Comparison of ENCODE assay signal across 21 cellular contexts in the genomic region with DNA sequence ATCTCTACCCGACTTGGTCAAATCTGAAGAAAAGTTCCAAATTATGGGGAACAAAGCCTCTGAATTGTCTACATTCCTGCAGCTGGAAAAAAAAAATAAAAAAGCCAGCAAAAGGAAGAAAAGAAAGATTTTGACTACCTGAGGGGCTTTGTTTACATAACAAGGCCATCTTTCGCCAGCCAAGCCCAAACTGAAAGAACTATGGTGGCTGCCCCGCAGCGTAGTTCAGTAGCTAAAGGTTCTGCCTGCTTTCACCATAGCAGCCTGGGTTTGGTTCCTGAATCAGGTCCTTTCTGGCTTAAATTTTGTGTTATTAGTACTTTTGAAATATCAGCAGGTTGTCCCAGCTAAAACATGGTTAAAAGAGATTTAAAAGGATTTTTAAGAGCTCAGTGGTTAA. TPM values are rescaled to one million over a fixed set of nuclear protein-coding genes. Genes with fewer than 3 reads are reported as not detected.
DNase-seq lines count a peak whose midpoint lies in the region; ATAC-seq and TF ChIP-seq lines count a peak whose summit lies in the region.
"Had no signal": no experiment of that assay in that cellular context is flagged by ENCODE, and none has a peak within 500 bp of the region (broad histone marks: within the 10 kb centered on the region; RNA-seq: fewer than 3 reads in every experiment).

No MANE protein-coding gene starts in this region.

- peak overlapping the region; percentile 25 for H3K4me3 ChIP-seq in GM23338
- H3K4me3 ChIP-seq in iPS-15b (ENCODE audit: low read depth, low read length) = peak overlapping the region; percentile 19
- no peak overlapping the region for H3K4me3 ChIP-seq in transverse colon
- H3K4me3 ChIP-seq: A549; BLaER1 treated with 17β-estradiol and CSF1 and Interleukin-3, amounts not matched to agents 10 nM and 100 nM; GM12878; PC-9; SJSA1 had no signal

- H3K27me3 ChIP-seq in GM23338 (ENCODE audit: insufficient read depth) (no peaks in the 10 kb centered on the region), iPS-15b (ENCODE audit: control insufficient read depth, insufficient read depth, low read length) (no peaks in the 10 kb centered on the region), transverse colon (no peaks in the 10 kb centered on the region)
- H3K27me3 ChIP-seq: BLaER1 treated with 17β-estradiol and CSF1 and Interleukin-3, amounts not matched to agents 10 nM and 100 nM; SJSA1 had no signal

- peak; percentile 99 for ATAC-seq in GM23338
- ATAC-seq: A549, GM12878 had no signal

- H3K9me3 ChIP-seq in iPS-15b (ENCODE audit: control insufficient read depth, insufficient read depth, low read length) (peaks cover 5% of the 10 kb centered on the region), transverse colon (peaks cover 7 to 9% of the 10 kb centered on the region in 2 donors)
- H3K9me3 ChIP-seq: A549, SJSA1 had no signal

- H4K20me1 ChIP-seq in GM23338 (replicated peaks; ENCODE audit: insufficient read depth) = no peaks in the 10 kb centered on the region
- H4K20me1 ChIP-seq: BLaER1 treated with 17β-estradiol and CSF1 and Interleukin-3, amounts not matched to agents 10 nM and 100 nM had no signal

- peak overlapping the region; percentile 98 for H3K27ac Mint-ChIP-seq in GM23338
- peak overlapping the region; percentile 63 for H3K27ac Mint-ChIP-seq in dendritic cell treated with granulocyte-macrophage colony-stimulating factor and Interleukin-4, amounts not matched to agents 40 ng/mL and 50 ng/mL, for 4 days
- H3K27ac Mint-ChIP-seq: CD8-positive, alpha-beta memory T cell; HFFc6 had no signal

- H3K4me2 ChIP-seq in GM23338 = peak overlapping the region; percentile 71
- H3K4me2 ChIP-seq: A549; BLaER1 treated with 17β-estradiol and CSF1 and Interleukin-3, amounts not matched to agents 10 nM and 100 nM; PC-9 had no signal

- H3K4me1 Mint-ChIP-seq in GM23338 = peaks cover 36% of the 10 kb centered on the region
- H3K4me1 Mint-ChIP-seq in dendritic cell treated with granulocyte-macrophage colony-stimulating factor and Interleukin-4, amounts not matched to agents 40 ng/mL and 50 ng/mL, for 4 days (ENCODE audit: low read depth) = no peaks in the 10 kb centered on the region
- H3K4me1 Mint-ChIP-seq: CD8-positive, alpha-beta memory T cell had no signal

- peak overlapping the region; percentile 91 for H3K27ac ChIP-seq in GM23338 (ENCODE audit: low read depth)
- no peak overlapping the region for H3K27ac ChIP-seq in transverse colon
- H3K27ac ChIP-seq: A549; BLaER1 treated with 17β-estradiol and CSF1 and Interleukin-3, amounts not matched to agents 10 nM and 100 nM; PC-9; SJSA1 had no signal

- H3K9me2 ChIP-seq in GM23338 (ENCODE audit: insufficient read depth) = no peaks in the 10 kb centered on the region

- peak overlapping the region; percentile 62 for H3K4me3 Mint-ChIP-seq in GM23338
- H3K4me3 Mint-ChIP-seq in dendritic cell treated with granulocyte-macrophage colony-stimulating factor and Interleukin-4, amounts not matched to agents 40 ng/mL and 50 ng/mL, for 4 days = no peak overlapping the region
- H3K4me3 Mint-ChIP-seq: CD8-positive, alpha-beta memory T cell; HFFc6 had no signal

- intact Hi-C loops in dendritic cell treated with granulocyte-macrophage colony-stimulating factor and Interleukin-4, amounts not matched to agents 40 ng/mL and 50 ng/mL, for 4 days (cut with micrococcal nuclease) = no loop called here
- intact Hi-C loops in transverse colon (cut with DNase I; ENCODE audit: low total_unique reads) = no loop called here

- no peaks in the 10 kb centered on the region for H3K79me2 ChIP-seq in GM23338 (replicated peaks; ENCODE audit: insufficient read depth)

- TF ChIP-seq POLR2A in transverse colon (IDR thresholded peaks at IDR 0.05) = no peak

- no peak for TF ChIP-seq EP300 in transverse colon (IDR thresholded peaks at IDR 0.05; ENCODE audit: low read depth)

- 82 to 86% methylated on average over 2 to 4 of the region's 4 CpGs for WGBS in transverse colon (ENCODE audit: low coverage in 1 of 2), 2 donors

- TF ChIP-seq CTCF in GM23338 (conservative IDR thresholded peaks at IDR 0.05; ENCODE audit: low read depth in 2 of 2) (no peak), transverse colon (IDR thresholded peaks at IDR 0.05) (no peak)

- peak overlapping the region; percentile 2; the same call in 1 of the 2 replicates for H2AFZ ChIP-seq in GM23338
- H2AFZ ChIP-seq: PC-9 had no signal

- H3K9me3 Mint-ChIP-seq in GM23338 = peaks cover 12% of the 10 kb centered on the region; the same call in 2 of the 3 replicates
- H3K9me3 Mint-ChIP-seq in dendritic cell treated with granulocyte-macrophage colony-stimulating factor and Interleukin-4, amounts not matched to agents 40 ng/mL and 50 ng/mL, for 4 days = peaks cover 1% of the 10 kb centered on the region
- H3K9me3 Mint-ChIP-seq: HFFc6 had no signal

- H3K36me3 ChIP-seq in GM23338 (ENCODE audit: insufficient read depth) = no peaks in the 10 kb centered on the region
- no peaks in the 10 kb centered on the region for H3K36me3 ChIP-seq in iPS-15b (ENCODE audit: control insufficient read depth, insufficient read depth, low read length)
- H3K36me3 ChIP-seq in transverse colon = no peaks in the 10 kb centered on the region
- H3K36me3 ChIP-seq: SJSA1 had no signal

- DNase-seq in GM23338 (ENCODE audit: low spot score) (peak; percentile 73), pons (ENCODE audit: low spot score) (peak; percentile 1), foreskin melanocyte (no peak), NCI-H2227 (lab: John Stamatoyannopoulos, UW; ENCODE audit: unreplicated experiment) (no peak), transverse colon (no peak)
- no peak for DNase-seq in effector CD4-positive, alpha-beta T cell
- DNase-seq: CD8-positive, alpha-beta memory T cell; DMS79 treated with DMSO at 0.1 percent for 48 hours; GDM1; GOT3; HFFc6; NCI-H1105 treated with DMSO at 0.1 percent for 48 hours; NCI-H187; NCI-H748 treated with DMSO at 0.1 percent for 48 hours; PC-9 had no signal

- H3K36me3 Mint-ChIP-seq in GM23338 (ENCODE audit: low read depth) = peaks cover 8% of the 10 kb centered on the region; the same call in 2 of the 3 replicates
- H3K36me3 Mint-ChIP-seq in dendritic cell treated with granulocyte-macrophage colony-stimulating factor and Interleukin-4, amounts not matched to agents 40 ng/mL and 50 ng/mL, for 4 days (ENCODE audit: low read depth) = no peaks in the 10 kb centered on the region

- H3K4me1 ChIP-seq in GM23338 (ENCODE audit: insufficient read depth) (peaks cover 31% of the 10 kb centered on the region), iPS-15b (ENCODE audit: control insufficient read depth, insufficient read depth, low read length) (peaks cover 19% of the 10 kb centered on the region), transverse colon (no peaks in the 10 kb centered on the region)
- H3K4me1 ChIP-seq: A549; BLaER1 treated with 17β-estradiol and CSF1 and Interleukin-3, amounts not matched to agents 10 nM and 100 nM; SJSA1 had no signal

- H3K27me3 Mint-ChIP-seq in GM23338 (ENCODE audit: insufficient read depth, low read depth, poor library complexity) = peaks cover 5% of the 10 kb centered on the region
- H3K27me3 Mint-ChIP-seq in dendritic cell treated with granulocyte-macrophage colony-stimulating factor and Interleukin-4, amounts not matched to agents 40 ng/mL and 50 ng/mL, for 4 days = no peaks in the 10 kb centered on the region
- H3K27me3 Mint-ChIP-seq: CD8-positive, alpha-beta memory T cell had no signal

- H3F3A ChIP-seq in GM23338 (replicated peaks; ENCODE audit: low read depth) = no peaks in the 10 kb centered on the region

- peak overlapping the region; percentile 26 for H3K9ac ChIP-seq in iPS-15b (ENCODE audit: low read depth, low read length)

- in situ Hi-C loops in transverse colon (cut with MboI; ENCODE audit: low pct_ligation_motif_present in 1 of 4, low pct_unique_long_range_greater_than_20kb in 1 of 4, low sequenced_read_pairs in 3 of 4) = no loop called here

TF ChIP-seq in GM23338, 12 proteins besides CTCF, POLR2A, EP300 and RAD21 (continues in another document):
- TF ChIP-seq POLR2AphosphoS5 (IDR thresholded peaks at IDR 0.05; ENCODE audit: low read depth) = no peak
- TF ChIP-seq EZH2phosphoT487 (IDR thresholded peaks at IDR 0.05; ENCODE audit: unreplicated experiment) = no peak
- TF ChIP-seq, protein P1, sequence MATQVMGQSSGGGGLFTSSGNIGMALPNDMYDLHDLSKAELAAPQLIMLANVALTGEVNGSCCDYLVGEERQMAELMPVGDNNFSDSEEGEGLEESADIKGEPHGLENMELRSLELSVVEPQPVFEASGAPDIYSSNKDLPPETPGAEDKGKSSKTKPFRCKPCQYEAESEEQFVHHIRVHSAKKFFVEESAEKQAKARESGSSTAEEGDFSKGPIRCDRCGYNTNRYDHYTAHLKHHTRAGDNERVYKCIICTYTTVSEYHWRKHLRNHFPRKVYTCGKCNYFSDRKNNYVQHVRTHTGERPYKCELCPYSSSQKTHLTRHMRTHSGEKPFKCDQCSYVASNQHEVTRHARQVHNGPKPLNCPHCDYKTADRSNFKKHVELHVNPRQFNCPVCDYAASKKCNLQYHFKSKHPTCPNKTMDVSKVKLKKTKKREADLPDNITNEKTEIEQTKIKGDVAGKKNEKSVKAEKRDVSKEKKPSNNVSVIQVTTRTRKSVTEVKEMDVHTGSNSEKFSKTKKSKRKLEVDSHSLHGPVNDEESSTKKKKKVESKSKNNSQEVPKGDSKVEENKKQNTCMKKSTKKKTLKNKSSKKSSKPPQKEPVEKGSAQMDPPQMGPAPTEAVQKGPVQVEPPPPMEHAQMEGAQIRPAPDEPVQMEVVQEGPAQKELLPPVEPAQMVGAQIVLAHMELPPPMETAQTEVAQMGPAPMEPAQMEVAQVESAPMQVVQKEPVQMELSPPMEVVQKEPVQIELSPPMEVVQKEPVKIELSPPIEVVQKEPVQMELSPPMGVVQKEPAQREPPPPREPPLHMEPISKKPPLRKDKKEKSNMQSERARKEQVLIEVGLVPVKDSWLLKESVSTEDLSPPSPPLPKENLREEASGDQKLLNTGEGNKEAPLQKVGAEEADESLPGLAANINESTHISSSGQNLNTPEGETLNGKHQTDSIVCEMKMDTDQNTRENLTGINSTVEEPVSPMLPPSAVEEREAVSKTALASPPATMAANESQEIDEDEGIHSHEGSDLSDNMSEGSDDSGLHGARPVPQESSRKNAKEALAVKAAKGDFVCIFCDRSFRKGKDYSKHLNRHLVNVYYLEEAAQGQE (IDR thresholded peaks at IDR 0.05; ENCODE audit: unreplicated experiment) = no peak

RNA-seq across cellular contexts. Expression of a gene that starts 35.4 kb away (rescaled TPM):
- total RNA-seq in GM23338 (2014; rRNA removed; shearing (Covaris generic)) = 14.4 and 15.1 TPM in 2 replicates
- polyA plus RNA-seq in GM23338 (2016; fragmentation: Nextera tagmentation; extraction: Ambion mirVana) = 9.4 and 10.6 TPM in 2 replicates
- 10 to 100 TPM; 12.7 to 24.3 (median 17.5) TPM for total RNA-seq in transverse colon

Comparison
In these comparisons a context has a peak if more than half of its experiments do, and no peak if none do; other contexts are left out.
1. DNase-seq: peak in GM23338 (single experiment) and pons (single experiment); none in foreskin melanocyte (single experiment), NCI-H2227 (single experiment), transverse colon (single experiment) and effector CD4-positive, alpha-beta T cell (single experiment).
2. H3K4me3 ChIP-seq: peak in GM23338 (single experiment) and iPS-15b (single experiment); none in transverse colon (0 of 4).